In the genomic region with DNA sequence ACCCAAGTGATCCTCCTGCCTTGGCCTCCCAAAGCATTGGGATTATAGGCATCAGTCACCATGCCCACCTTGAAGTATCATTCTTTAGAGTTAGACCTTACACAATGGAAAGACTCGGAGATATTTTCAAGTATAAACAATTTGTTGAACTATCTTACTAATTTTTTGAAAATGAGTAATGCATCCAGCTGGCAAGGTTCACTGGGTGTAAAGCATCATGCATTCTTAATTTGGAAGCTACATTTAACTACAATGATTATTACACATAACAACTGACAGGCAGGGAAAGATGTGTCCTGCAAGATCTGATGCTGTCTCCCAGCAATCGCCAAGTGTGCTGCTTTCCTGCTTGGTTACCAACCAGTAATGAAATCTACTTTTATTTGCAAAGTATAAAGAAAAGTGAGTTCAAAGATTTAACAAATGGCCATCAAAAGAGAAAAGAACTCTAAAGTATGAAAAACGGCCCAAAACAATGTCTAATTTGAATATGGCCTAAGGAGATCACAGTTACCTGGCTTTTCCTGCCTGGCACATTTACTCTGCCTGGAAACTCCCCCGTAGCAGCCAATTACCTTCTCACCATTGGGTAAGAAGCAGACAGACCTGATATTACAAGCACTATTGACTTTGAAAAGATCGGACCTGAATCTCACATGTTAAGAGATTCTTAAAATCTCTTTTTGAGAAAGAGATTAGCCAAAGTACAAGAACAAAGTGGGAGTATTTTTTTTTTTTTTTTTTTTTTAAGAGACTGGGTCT, we compare ENCODE assay signal across 21 cellular contexts. TPM values are rescaled to one million over a fixed set of nuclear protein-coding genes. Genes with fewer than 3 reads are reported as not detected.
DNase-seq lines count a peak whose midpoint lies in the region; ATAC-seq and TF ChIP-seq lines count a peak whose summit lies in the region.
"Had no signal": no experiment of that assay in that cellular context is flagged by ENCODE, and none has a peak within 500 bp of the region (broad histone marks: within the 10 kb centered on the region; RNA-seq: fewer than 3 reads in every experiment).

No MANE protein-coding gene starts in this region.

- H3K27ac ChIP-seq in body of pancreas (no peak overlapping the region), OCI-LY7 (ENCODE audit: low read depth, low read length, poor library complexity, severe bottlenecking) (no peak overlapping the region), WERI-Rb-1 (no peak overlapping the region)
- H3K27ac ChIP-seq: ascending aorta, right lobe of liver had no signal

- WGBS in body of pancreas, 2 donors = 54 to 56% methylated on average over 5 of the region's 5 CpGs

- H3K9me2 ChIP-seq in OCI-LY7 (ENCODE audit: insufficient read depth, low read length) = no peaks in the 10 kb centered on the region

- ATAC-seq in body of pancreas = peak; percentile 56
- ATAC-seq: activated CD8-positive, alpha-beta memory T cell treated with anti-CD3 and anti-CD28 coated beads, Interleukin-2, amount 10 ng/mL, durations not matched to agents 7 days and 5 days; activated T-helper 17 cell treated with anti-CD3 and anti-CD28 coated beads, Interleukin-2, amount 50 U/mL, for 72 hours; right lobe of liver; Right ventricle myocardium inferior had no signal

- TF ChIP-seq POLR2A in body of pancreas (IDR thresholded peaks at IDR 0.05) = no peak

- TF ChIP-seq CTCF in body of pancreas (IDR thresholded peaks at IDR 0.05) (no peak), OCI-LY7 (conservative IDR thresholded peaks at IDR 0.05; ENCODE audit: low read length) (no peak), WERI-Rb-1 (IDR thresholded peaks at IDR 0.05; ENCODE audit: low read depth, low read length) (no peak)

- no peak overlapping the region for H3K4me2 ChIP-seq in OCI-LY7 (ENCODE audit: low read length)

- H3K4me1 ChIP-seq in body of pancreas (peaks cover 35% of the 10 kb centered on the region), OCI-LY7 (ENCODE audit: insufficient read depth, low read length, poor library complexity, severe bottlenecking) (no peaks in the 10 kb centered on the region)
- H3K4me1 ChIP-seq: ascending aorta had no signal

- intact Hi-C loops in body of pancreas (cut with DNase I) = no loop called here
- intact Hi-C loops in OCI-LY7 (cut with micrococcal nuclease; ENCODE audit: unreplicated experiment) = no loop called here

- H4K20me1 ChIP-seq in OCI-LY7 (ENCODE audit: insufficient read depth, low read length) = no peaks in the 10 kb centered on the region

- H2AFZ ChIP-seq in OCI-LY7 (ENCODE audit: low read length) = no peak overlapping the region

- no peaks in the 10 kb centered on the region for H3K79me2 ChIP-seq in OCI-LY7 (ENCODE audit: insufficient read depth, low read depth, low read length)

- no peaks in the 10 kb centered on the region for H3K36me3 ChIP-seq in body of pancreas (replicated peaks in 1 of 2; ENCODE audit: insufficient read depth in 1 of 2, low read depth in 2 of 2)
- no peaks in the 10 kb centered on the region for H3K36me3 ChIP-seq in OCI-LY7 (ENCODE audit: insufficient read depth, low read length)
- no peaks in the 10 kb centered on the region for H3K36me3 ChIP-seq in WERI-Rb-1
- H3K36me3 ChIP-seq: ascending aorta, right lobe of liver had no signal

- CTCF ChIA-PET in OCI-LY7 (lab: Charles Lee; ENCODE audit: unreplicated experiment) = no interaction called here

- peak; percentile 42 for DNase-seq in GM04503 (ENCODE audit: low read depth)
- DNase-seq in body of pancreas = peak in 1 of 4 donors; percentile 14
- peak; percentile 13 for DNase-seq in fibroblast of the conjunctiva (ENCODE audit: low read depth)
- DNase-seq in OCI-LY7 (ENCODE audit: low spot score) = no peak
- no peak for DNase-seq in WERI-Rb-1
- DNase-seq in NCI-H2029 treated with DMSO at 0.1 percent for 48 hours (lab: John Stamatoyannopoulos, UW) = no peak
- no peak for DNase-seq in activated T-cell treated with anti-CD3 and anti-CD28 coated beads, Interleukin-2, amount 50 U/mL, for 48 hours
- DNase-seq: activated CD4-positive, alpha-beta T cell treated with anti-CD3 and anti-CD28 coated beads, Interleukin-2, amount 10 ng/mL, durations not matched to agents 7 days and 5 days; activated CD8-positive, alpha-beta memory T cell treated with anti-CD3 and anti-CD28 coated beads, Interleukin-2, amount 10 ng/mL, durations not matched to agents 7 days and 5 days; kidney; NCI-H1105; NCI-H2081; NCI-H345; NCI-H748 treated with DMSO at 0.1 percent for 48 hours; OCI-M1; posterior cingulate gyrus; right lobe of liver had no signal

- no peak overlapping the region for H3K4me3 ChIP-seq in body of pancreas
- no peak overlapping the region for H3K4me3 ChIP-seq in OCI-LY7 (ENCODE audit: low read depth, low read length, poor library complexity, severe bottlenecking)
- H3K4me3 ChIP-seq in WERI-Rb-1 (ENCODE audit: low read depth, low read length) = no peak overlapping the region
- H3K4me3 ChIP-seq: ascending aorta, lung, right lobe of liver had no signal

- BruUV-seq in OCI-LY7 (replicated peaks; lab: Mats Ljungman, UMichigan) = no TSS peak

- POLR2A ChIA-PET in OCI-LY7 (lab: Charles Lee) = interaction anchor here (0.7 kb wide), 1 partner anchor 433 kb away, joined by 6 read pairs; no protein-coding TSS in a partner anchor

- no peaks in the 10 kb centered on the region for H3K27me3 ChIP-seq in body of pancreas
- no peaks in the 10 kb centered on the region for H3K27me3 ChIP-seq in WERI-Rb-1 (ENCODE audit: insufficient read depth, low read depth, severe bottlenecking)
- H3K27me3 ChIP-seq: ascending aorta, right lobe of liver had no signal

- H3K9me3 ChIP-seq in body of pancreas (no peaks in the 10 kb centered on the region), OCI-LY7 (ENCODE audit: low read length) (no peaks in the 10 kb centered on the region), WERI-Rb-1 (ENCODE audit: severe bottlenecking) (no peaks in the 10 kb centered on the region)
- H3K9me3 ChIP-seq: ascending aorta, right lobe of liver had no signal

RNA-seq across cellular contexts. Expression of a gene that starts 59.3 kb away (rescaled TPM):
- total RNA-seq in body of pancreas (10 to 100 TPM in 1 of 2 donors, 1 to 10 TPM in 1; 9.9 to 16.9 TPM), OCI-LY7 (2022) (0.72 and 1.0 TPM in 2 replicates)
- total RNA-seq in OCI-LY7 (2014; rRNA removed; shearing (Covaris generic)) = 0.10 and 0.82 TPM in 2 replicates

Comparison
In these comparisons a context has a peak if more than half of its experiments do, and no peak if none do; other contexts are left out.
1. DNase-seq: peak in GM04503 (single experiment) and fibroblast of the conjunctiva (single experiment); none in OCI-LY7 (single experiment), WERI-Rb-1 (single experiment), NCI-H2029 treated with DMSO at 0.1 percent for 48 hours (single experiment) and activated T-cell treated with anti-CD3 and anti-CD28 coated beads, Interleukin-2, amount 50 U/mL, for 48 hours (0 of 2).
2. RNA of a gene that starts 59.3 kb away (total RNA-seq): 9.9 to 16.9 TPM in body of pancreas; 0.10 to 1.0 TPM in OCI-LY7; every median in the first group is over 4 times any median in the second.